14 cellular contexts compared by ENCODE assay signal in genomic region chr5:128965638-128966302, GRCh38. TPM values are rescaled to one million over a fixed set of nuclear protein-coding genes. Genes with fewer than 3 reads are reported as not detected.
DNase-seq lines count a peak whose midpoint lies in the region; ATAC-seq and TF ChIP-seq lines count a peak whose summit lies in the region.
"Had no signal": no experiment of that assay in that cellular context is flagged by ENCODE, and none has a peak within 500 bp of the region (broad histone marks: within the 10 kb centered on the region; RNA-seq: fewer than 3 reads in every experiment).

No MANE protein-coding gene starts in this region.

- peak overlapping the region; percentile 90 for H3K4me2 ChIP-seq in neural progenitor cell

- H3F3A ChIP-seq in neural progenitor cell (ENCODE audit: low read depth): no peaks in the 10 kb centered on the region

- no peaks in the 10 kb centered on the region for H3K9me3 ChIP-seq in neural progenitor cell (ENCODE audit: low read depth)
- H3K9me3 ChIP-seq: thoracic aorta had no signal

- intact Hi-C loops in Right ventricle myocardium superior (cut with DNase I): no loop called here

- POLR2A ChIA-PET in WTC11 (lab: Charles Lee): interaction anchor here (1.0 kb wide), 1 partner anchor 129 kb away, joined by 5 read pairs; the partner anchor contains the start of gene ISOC1

- H3K27ac ChIP-seq in ACC112 (ENCODE audit: low read depth, low read length): no peak overlapping the region
- no peak overlapping the region for H3K27ac ChIP-seq in neural progenitor cell
- H3K27ac ChIP-seq: thoracic aorta had no signal

- H3K79me2 ChIP-seq in ACC112 (ENCODE audit: control insufficient read depth, insufficient read depth, low read length, unreplicated experiment) (no peaks in the 10 kb centered on the region), neural progenitor cell (ENCODE audit: low read depth) (no peaks in the 10 kb centered on the region)

- TF ChIP-seq CTCF in WTC11 (IDR thresholded peaks at IDR 0.05) (no peak), neural progenitor cell (IDR thresholded peaks at IDR 0.05) (no peak)

- H4K20me1 ChIP-seq in neural progenitor cell (ENCODE audit: low read depth): no peaks in the 10 kb centered on the region

- H3K36me3 Mint-ChIP-seq in WTC11 (peaks cover 3% of the 10 kb centered on the region; the same call in 1 of the 2 replicates), neural progenitor cell (no peaks in the 10 kb centered on the region)

- peak; percentile 32 for DNase-seq in WTC11 (ENCODE audit: low spot score)
- no peak for DNase-seq in Right ventricle myocardium superior
- DNase-seq in neural progenitor cell (ENCODE audit: low spot score): no peak
- no peak for DNase-seq in GDM1 (lab: John Stamatoyannopoulos, UW)
- no peak for DNase-seq in DMS53 treated with DMSO at 0.1 percent for 48 hours (lab: John Stamatoyannopoulos, UW; ENCODE audit: unreplicated experiment)
- DNase-seq in NCI-H446 treated with DMSO at 0.1 percent for 48 hours (lab: John Stamatoyannopoulos, UW): no peak
- DNase-seq in stimulated activated naive CD4-positive, alpha-beta T cell treated with Interleukin-2 at 50 U/mL for 16 hours (lab: John Stamatoyannopoulos, UW): no peak
- DNase-seq: activated T-cell treated with anti-CD3 and anti-CD28 coated beads, Interleukin-2, amount 50 U/mL, for 24 hours; effector CD4-positive, alpha-beta T cell; KG1 had no signal

- no peak overlapping the region for H3K9ac ChIP-seq in neural progenitor cell

- H3K27ac Mint-ChIP-seq in WTC11 (no peak overlapping the region), neural progenitor cell (no peak overlapping the region)
- H3K27ac Mint-ChIP-seq: activated T-cell treated with anti-CD3 and anti-CD28 coated beads, Interleukin-2, amount 50 U/mL, for 24 hours had no signal

- CTCF ChIA-PET in WTC11 (lab: Charles Lee): interaction anchor here (1.0 to 1.8 kb wide), 3 partner anchors 60 to 129 kb away, joined by 3 to 6 read pairs (median 6); partner anchors contain the start of gene ISOC1

- no peaks in the 10 kb centered on the region for H3K36me3 ChIP-seq in ACC112 (ENCODE audit: insufficient read depth, low read length)
- no peaks in the 10 kb centered on the region for H3K36me3 ChIP-seq in neural progenitor cell
- H3K36me3 ChIP-seq: thoracic aorta had no signal

- H2AFZ ChIP-seq in ACC112 (ENCODE audit: low read length, unreplicated experiment): peak overlapping the region; percentile 6
- H2AFZ ChIP-seq in neural progenitor cell (replicated peaks): peak overlapping the region; percentile 94

- peaks cover 2% of the 10 kb centered on the region for H3K4me1 ChIP-seq in ACC112 (ENCODE audit: control insufficient read depth, insufficient read depth, low read length, unreplicated experiment)
- H3K4me1 ChIP-seq in neural progenitor cell: peaks cover 5% of the 10 kb centered on the region

- peaks cover 38% of the 10 kb centered on the region for H3K27me3 Mint-ChIP-seq in WTC11 (ENCODE audit: low read depth)
- H3K27me3 Mint-ChIP-seq in neural progenitor cell (ENCODE audit: insufficient read depth, low read depth): peaks cover 8% of the 10 kb centered on the region

- H3K4me3 ChIP-seq in ACC112 (ENCODE audit: low read depth, low read length) (peak overlapping the region; percentile 74), neural progenitor cell (peak overlapping the region; percentile 64)

- H3K4me3 Mint-ChIP-seq in WTC11: peak overlapping the region; percentile 69
- H3K4me3 Mint-ChIP-seq in neural progenitor cell: peak overlapping the region; percentile 77
- H3K4me3 Mint-ChIP-seq: activated T-cell treated with anti-CD3 and anti-CD28 coated beads, Interleukin-2, amount 50 U/mL, for 24 hours had no signal

- H3K4me1 Mint-ChIP-seq in WTC11: peaks cover 19% of the 10 kb centered on the region
- peaks cover 3% of the 10 kb centered on the region for H3K4me1 Mint-ChIP-seq in neural progenitor cell

- peak; percentile 55 for ATAC-seq in WTC11
- ATAC-seq in Right ventricle myocardium superior (ENCODE audit: poor library complexity): peak; percentile 61

- H3K9me3 Mint-ChIP-seq in WTC11 (peaks cover 13% of the 10 kb centered on the region), neural progenitor cell (peaks cover 10% of the 10 kb centered on the region)

- H3K27me3 ChIP-seq in ACC112 (ENCODE audit: insufficient read depth, low read length) (peaks cover 38% of the 10 kb centered on the region), neural progenitor cell (peaks cover 43% of the 10 kb centered on the region)

TF ChIP-seq in WTC11, 78 proteins besides CTCF, POLR2A, EP300 and RAD21:
- TF ChIP-seq SMAD4 (CRISPR knock-in tag; IDR thresholded peaks at IDR 0.05) (no peak), ZNF281 (CRISPR knock-in tag; IDR thresholded peaks at IDR 0.05) (no peak), ZNF317 (CRISPR knock-in tag; IDR thresholded peaks at IDR 0.05; ENCODE audit: borderline replicate concordance, low read depth) (no peak), JUN (CRISPR knock-in tag; IDR thresholded peaks at IDR 0.05) (no peak)

RNA-seq across cellular contexts. Expression of gene SLC27A6, which starts 0.5 kb away (rescaled TPM):
- total RNA-seq in WTC11 (2021) (3.6 to 4.0 TPM (median 3.9 TPM) in 3 replicates), Right ventricle myocardium superior (82.3 TPM), neural progenitor cell (ENCODE audit: low replicate concordance) (1.9 and 7.4 TPM in 2 replicates)
- total RNA-seq: G401; T-helper 1 cell treated with Interleukin-12 subunit alpha and Interleukin-12 subunit beta and Interleukin-4 antibody, amounts not matched to agents 30 ng/mL and 1 ng/mL, for 36 hours had no signal
